ENCODE assay signal across 1 cellular context in the genomic region with DNA sequence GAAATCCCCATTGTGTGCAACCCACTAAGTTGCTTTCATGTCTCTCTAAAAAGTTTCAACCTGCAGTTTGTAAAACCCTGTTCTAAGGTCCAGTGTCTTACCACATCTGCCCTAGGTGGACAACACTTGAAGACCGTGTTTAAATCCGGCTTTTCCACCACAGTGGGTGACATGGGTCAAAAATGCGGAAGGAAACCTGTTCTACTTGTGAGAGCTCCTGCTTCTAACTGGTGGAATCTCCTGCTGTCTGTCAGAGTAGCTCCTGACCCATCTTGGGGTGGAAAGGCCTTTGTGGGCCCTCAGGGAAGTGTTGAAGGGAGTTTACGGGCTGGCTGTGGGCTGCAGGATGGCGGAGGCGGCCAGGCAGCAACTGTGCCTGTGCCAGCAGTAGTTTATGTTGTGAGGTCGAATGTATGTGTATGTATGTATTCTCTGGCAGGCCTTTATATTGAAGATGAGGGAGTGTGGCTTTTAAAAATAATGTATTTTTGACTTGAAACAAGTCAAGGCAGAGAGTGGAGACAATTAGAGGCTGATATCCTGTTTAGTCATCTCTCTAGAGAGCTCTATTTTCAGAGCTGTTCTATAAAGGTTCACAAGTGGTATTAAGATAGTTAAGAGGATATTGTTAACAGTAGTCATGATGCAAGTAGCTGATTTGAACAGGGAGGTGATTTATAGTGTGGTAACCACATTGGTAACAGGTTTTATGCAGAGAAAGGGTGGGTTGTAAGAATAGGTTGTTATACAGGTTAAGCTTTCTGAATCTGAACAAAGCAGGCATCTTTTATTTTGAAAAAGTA.
TF ChIP-seq lines count a peak whose summit lies in the region.

No MANE protein-coding gene starts in this region.

TF ChIP-seq in GM12878, 131 proteins besides CTCF, POLR2A, EP300 and RAD21 (continued from another document and continues in another):
- TF ChIP-seq, protein P1, sequence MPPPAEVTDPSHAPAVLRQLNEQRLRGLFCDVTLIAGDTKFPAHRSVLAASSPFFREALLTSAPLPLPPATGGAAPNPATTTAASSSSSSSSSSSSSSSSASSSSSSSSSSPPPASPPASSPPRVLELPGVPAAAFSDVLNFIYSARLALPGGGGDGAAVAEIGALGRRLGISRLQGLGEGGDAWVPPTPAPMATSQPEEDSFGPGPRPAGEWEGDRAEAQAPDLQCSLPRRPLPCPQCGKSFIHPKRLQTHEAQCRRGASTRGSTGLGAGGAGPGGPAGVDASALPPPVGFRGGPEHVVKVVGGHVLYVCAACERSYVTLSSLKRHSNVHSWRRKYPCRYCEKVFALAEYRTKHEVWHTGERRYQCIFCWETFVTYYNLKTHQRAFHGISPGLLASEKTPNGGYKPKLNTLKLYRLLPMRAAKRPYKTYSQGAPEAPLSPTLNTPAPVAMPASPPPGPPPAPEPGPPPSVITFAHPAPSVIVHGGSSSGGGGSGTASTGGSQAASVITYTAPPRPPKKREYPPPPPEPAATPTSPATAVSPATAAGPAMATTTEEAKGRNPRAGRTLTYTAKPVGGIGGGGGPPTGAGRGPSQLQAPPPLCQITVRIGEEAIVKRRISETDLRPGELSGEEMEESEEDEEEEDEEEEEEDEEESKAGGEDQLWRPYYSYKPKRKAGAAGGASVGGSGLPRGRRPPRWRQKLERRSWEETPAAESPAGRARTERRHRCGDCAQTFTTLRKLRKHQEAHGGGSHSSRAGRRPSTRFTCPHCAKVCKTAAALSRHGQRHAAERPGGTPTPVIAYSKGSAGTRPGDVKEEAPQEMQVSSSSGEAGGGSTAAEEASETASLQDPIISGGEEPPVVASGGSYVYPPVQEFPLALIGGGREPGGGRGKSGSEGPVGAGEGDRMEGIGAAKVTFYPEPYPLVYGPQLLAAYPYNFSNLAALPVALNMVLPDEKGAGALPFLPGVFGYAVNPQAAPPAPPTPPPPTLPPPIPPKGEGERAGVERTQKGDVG (CRISPR knock-in tag; IDR thresholded peaks at IDR 0.05), result no peak
- peak; percentile 73 for TF ChIP-seq GATAD2B (conservative IDR thresholded peaks at IDR 0.05; ENCODE audit: low read depth)
- peak; percentile 53; the same call in 1 of the 2 replicates for TF ChIP-seq POLR2AphosphoS2 (IDR thresholded peaks at IDR 0.05; ENCODE audit: low read depth, low read length)
- TF ChIP-seq FOXK2 (IDR thresholded peaks at IDR 0.05), result no peak
- TF ChIP-seq KAT2A (conservative IDR thresholded peaks at IDR 0.05; ENCODE audit: control insufficient read depth, low read depth, low read length), result no peak
- peak; percentile 41 for TF ChIP-seq SMAD1 (IDR thresholded peaks at IDR 0.05; ENCODE audit: low read depth, partially characterized antibody)
- TF ChIP-seq MEF2A (IDR thresholded peaks at IDR 0.05; ENCODE audit: insufficient read depth, low read depth, low read length), result peak; percentile 94
- TF ChIP-seq, protein P2, sequence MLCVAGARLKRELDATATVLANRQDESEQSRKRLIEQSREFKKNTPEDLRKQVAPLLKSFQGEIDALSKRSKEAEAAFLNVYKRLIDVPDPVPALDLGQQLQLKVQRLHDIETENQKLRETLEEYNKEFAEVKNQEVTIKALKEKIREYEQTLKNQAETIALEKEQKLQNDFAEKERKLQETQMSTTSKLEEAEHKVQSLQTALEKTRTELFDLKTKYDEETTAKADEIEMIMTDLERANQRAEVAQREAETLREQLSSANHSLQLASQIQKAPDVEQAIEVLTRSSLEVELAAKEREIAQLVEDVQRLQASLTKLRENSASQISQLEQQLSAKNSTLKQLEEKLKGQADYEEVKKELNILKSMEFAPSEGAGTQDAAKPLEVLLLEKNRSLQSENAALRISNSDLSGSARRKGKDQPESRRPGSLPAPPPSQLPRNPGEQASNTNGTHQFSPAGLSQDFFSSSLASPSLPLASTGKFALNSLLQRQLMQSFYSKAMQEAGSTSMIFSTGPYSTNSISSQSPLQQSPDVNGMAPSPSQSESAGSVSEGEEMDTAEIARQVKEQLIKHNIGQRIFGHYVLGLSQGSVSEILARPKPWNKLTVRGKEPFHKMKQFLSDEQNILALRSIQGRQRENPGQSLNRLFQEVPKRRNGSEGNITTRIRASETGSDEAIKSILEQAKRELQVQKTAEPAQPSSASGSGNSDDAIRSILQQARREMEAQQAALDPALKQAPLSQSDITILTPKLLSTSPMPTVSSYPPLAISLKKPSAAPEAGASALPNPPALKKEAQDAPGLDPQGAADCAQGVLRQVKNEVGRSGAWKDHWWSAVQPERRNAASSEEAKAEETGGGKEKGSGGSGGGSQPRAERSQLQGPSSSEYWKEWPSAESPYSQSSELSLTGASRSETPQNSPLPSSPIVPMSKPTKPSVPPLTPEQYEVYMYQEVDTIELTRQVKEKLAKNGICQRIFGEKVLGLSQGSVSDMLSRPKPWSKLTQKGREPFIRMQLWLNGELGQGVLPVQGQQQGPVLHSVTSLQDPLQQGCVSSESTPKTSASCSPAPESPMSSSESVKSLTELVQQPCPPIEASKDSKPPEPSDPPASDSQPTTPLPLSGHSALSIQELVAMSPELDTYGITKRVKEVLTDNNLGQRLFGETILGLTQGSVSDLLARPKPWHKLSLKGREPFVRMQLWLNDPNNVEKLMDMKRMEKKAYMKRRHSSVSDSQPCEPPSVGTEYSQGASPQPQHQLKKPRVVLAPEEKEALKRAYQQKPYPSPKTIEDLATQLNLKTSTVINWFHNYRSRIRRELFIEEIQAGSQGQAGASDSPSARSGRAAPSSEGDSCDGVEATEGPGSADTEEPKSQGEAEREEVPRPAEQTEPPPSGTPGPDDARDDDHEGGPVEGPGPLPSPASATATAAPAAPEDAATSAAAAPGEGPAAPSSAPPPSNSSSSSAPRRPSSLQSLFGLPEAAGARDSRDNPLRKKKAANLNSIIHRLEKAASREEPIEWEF (IDR thresholded peaks at IDR 0.05; ENCODE audit: insufficient replicate concordance, low read depth, low read length), result peak; percentile 35
- peak; percentile 89 for TF ChIP-seq IKZF1 (conservative IDR thresholded peaks at IDR 0.05)
- TF ChIP-seq, protein P3, sequence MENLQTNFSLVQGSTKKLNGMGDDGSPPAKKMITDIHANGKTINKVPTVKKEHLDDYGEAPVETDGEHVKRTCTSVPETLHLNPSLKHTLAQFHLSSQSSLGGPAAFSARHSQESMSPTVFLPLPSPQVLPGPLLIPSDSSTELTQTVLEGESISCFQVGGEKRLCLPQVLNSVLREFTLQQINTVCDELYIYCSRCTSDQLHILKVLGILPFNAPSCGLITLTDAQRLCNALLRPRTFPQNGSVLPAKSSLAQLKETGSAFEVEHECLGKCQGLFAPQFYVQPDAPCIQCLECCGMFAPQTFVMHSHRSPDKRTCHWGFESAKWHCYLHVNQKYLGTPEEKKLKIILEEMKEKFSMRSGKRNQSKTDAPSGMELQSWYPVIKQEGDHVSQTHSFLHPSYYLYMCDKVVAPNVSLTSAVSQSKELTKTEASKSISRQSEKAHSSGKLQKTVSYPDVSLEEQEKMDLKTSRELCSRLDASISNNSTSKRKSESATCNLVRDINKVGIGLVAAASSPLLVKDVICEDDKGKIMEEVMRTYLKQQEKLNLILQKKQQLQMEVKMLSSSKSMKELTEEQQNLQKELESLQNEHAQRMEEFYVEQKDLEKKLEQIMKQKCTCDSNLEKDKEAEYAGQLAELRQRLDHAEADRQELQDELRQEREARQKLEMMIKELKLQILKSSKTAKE (IDR thresholded peaks at IDR 0.05; ENCODE audit: low read depth, poor library complexity, severe bottlenecking), result peak; percentile 66
- no peak for TF ChIP-seq CHD1 (IDR thresholded peaks at IDR 0.05; ENCODE audit: low read depth, low read length)
- TF ChIP-seq TARDBP (IDR thresholded peaks at IDR 0.05; ENCODE audit: borderline replicate concordance), result no peak
- TF ChIP-seq SIN3A (IDR thresholded peaks at IDR 0.05; ENCODE audit: low read depth, low read length), result no peak
- TF ChIP-seq ZSCAN29 (IDR thresholded peaks at IDR 0.05), result peak; percentile 99
- TF ChIP-seq, protein P4, sequence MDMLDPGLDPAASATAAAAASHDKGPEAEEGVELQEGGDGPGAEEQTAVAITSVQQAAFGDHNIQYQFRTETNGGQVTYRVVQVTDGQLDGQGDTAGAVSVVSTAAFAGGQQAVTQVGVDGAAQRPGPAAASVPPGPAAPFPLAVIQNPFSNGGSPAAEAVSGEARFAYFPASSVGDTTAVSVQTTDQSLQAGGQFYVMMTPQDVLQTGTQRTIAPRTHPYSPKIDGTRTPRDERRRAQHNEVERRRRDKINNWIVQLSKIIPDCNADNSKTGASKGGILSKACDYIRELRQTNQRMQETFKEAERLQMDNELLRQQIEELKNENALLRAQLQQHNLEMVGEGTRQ (IDR thresholded peaks at IDR 0.05; ENCODE audit: borderline replicate concordance, low read depth, low read length), result no peak
- TF ChIP-seq TBL1XR1 (IDR thresholded peaks at IDR 0.05; ENCODE audit: low read depth, low read length), result peak; percentile 83
- peak; percentile 99 for TF ChIP-seq MEF2B (IDR thresholded peaks at IDR 0.05; ENCODE audit: partially characterized antibody, poor library complexity, severe bottlenecking)
- TF ChIP-seq, protein P5, sequence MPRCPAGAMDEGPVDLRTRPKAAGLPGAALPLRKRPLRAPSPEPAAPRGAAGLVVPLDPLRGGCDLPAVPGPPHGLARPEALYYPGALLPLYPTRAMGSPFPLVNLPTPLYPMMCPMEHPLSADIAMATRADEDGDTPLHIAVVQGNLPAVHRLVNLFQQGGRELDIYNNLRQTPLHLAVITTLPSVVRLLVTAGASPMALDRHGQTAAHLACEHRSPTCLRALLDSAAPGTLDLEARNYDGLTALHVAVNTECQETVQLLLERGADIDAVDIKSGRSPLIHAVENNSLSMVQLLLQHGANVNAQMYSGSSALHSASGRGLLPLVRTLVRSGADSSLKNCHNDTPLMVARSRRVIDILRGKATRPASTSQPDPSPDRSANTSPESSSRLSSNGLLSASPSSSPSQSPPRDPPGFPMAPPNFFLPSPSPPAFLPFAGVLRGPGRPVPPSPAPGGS (IDR thresholded peaks at IDR 0.05; ENCODE audit: borderline replicate concordance, insufficient read depth, low read depth, low read length, poor library complexity, severe bottlenecking), result peak; percentile 16
- TF ChIP-seq, protein P6, sequence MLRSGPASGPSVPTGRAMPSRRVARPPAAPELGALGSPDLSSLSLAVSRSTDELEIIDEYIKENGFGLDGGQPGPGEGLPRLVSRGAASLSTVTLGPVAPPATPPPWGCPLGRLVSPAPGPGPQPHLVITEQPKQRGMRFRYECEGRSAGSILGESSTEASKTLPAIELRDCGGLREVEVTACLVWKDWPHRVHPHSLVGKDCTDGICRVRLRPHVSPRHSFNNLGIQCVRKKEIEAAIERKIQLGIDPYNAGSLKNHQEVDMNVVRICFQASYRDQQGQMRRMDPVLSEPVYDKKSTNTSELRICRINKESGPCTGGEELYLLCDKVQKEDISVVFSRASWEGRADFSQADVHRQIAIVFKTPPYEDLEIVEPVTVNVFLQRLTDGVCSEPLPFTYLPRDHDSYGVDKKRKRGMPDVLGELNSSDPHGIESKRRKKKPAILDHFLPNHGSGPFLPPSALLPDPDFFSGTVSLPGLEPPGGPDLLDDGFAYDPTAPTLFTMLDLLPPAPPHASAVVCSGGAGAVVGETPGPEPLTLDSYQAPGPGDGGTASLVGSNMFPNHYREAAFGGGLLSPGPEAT (IDR thresholded peaks at IDR 0.05; ENCODE audit: low read depth), result peak; percentile 87
- TF ChIP-seq, protein P7, sequence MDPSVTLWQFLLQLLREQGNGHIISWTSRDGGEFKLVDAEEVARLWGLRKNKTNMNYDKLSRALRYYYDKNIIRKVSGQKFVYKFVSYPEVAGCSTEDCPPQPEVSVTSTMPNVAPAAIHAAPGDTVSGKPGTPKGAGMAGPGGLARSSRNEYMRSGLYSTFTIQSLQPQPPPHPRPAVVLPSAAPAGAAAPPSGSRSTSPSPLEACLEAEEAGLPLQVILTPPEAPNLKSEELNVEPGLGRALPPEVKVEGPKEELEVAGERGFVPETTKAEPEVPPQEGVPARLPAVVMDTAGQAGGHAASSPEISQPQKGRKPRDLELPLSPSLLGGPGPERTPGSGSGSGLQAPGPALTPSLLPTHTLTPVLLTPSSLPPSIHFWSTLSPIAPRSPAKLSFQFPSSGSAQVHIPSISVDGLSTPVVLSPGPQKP (IDR thresholded peaks at IDR 0.05; ENCODE audit: low read depth, low read length), result no peak
- TF ChIP-seq BRCA1 (IDR thresholded peaks at IDR 0.05; ENCODE audit: low read depth, low read length), result no peak
- peak; percentile 12 to 54; a peak in 3 of 4 replicates for TF ChIP-seq BHLHE40 (IDR thresholded peaks at IDR 0.05; ENCODE audit: borderline replicate concordance in 1 of 2, low read depth in 2 of 2, low read length in 1 of 2)
- peak; percentile 64 for TF ChIP-seq YY1 (IDR thresholded peaks at IDR 0.05; ENCODE audit: low read depth, low read length)
- TF ChIP-seq, protein P8, sequence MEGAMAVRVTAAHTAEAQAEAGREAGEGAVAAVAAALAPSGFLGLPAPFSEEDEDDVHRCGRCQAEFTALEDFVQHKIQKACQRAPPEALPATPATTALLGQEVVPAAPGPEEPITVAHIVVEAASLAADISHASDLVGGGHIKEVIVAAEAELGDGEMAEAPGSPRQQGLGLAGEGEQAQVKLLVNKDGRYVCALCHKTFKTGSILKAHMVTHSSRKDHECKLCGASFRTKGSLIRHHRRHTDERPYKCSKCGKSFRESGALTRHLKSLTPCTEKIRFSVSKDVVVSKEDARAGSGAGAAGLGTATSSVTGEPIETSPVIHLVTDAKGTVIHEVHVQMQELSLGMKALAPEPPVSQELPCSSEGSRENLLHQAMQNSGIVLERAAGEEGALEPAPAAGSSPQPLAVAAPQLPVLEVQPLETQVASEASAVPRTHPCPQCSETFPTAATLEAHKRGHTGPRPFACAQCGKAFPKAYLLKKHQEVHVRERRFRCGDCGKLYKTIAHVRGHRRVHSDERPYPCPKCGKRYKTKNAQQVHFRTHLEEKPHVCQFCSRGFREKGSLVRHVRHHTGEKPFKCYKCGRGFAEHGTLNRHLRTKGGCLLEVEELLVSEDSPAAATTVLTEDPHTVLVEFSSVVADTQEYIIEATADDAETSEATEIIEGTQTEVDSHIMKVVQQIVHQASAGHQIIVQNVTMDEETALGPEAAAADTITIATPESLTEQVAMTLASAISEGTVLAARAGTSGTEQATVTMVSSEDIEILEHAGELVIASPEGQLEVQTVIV (IDR thresholded peaks at IDR 0.05; ENCODE audit: borderline replicate concordance, partially characterized antibody), result no peak
- TF ChIP-seq NR2C2 (IDR thresholded peaks at IDR 0.05; ENCODE audit: borderline replicate concordance, control insufficient read depth, insufficient read length, low read depth), result no peak
- TF ChIP-seq ZNF207 (IDR thresholded peaks at IDR 0.05; ENCODE audit: borderline replicate concordance), result peak; percentile 55; the same call in 1 of the 2 replicates
- TF ChIP-seq WRNIP1 (IDR thresholded peaks at IDR 0.05; ENCODE audit: borderline replicate concordance, low read depth, low read length), result no peak
- peak; percentile 76; the same call in 1 of the 2 replicates for TF ChIP-seq MTA3 (IDR thresholded peaks at IDR 0.05; ENCODE audit: borderline replicate concordance, low read length)
- TF ChIP-seq CHD4 (IDR thresholded peaks at IDR 0.05), result no peak
- TF ChIP-seq DPF2 (IDR thresholded peaks at IDR 0.05), result peak; percentile 86
- no peak; the same call in 1 of the 2 replicates for TF ChIP-seq CBFB (IDR thresholded peaks at IDR 0.05; ENCODE audit: low read depth)
- peak; percentile 39 for TF ChIP-seq SMARCA5 (IDR thresholded peaks at IDR 0.05)
